In the genomic region with DNA sequence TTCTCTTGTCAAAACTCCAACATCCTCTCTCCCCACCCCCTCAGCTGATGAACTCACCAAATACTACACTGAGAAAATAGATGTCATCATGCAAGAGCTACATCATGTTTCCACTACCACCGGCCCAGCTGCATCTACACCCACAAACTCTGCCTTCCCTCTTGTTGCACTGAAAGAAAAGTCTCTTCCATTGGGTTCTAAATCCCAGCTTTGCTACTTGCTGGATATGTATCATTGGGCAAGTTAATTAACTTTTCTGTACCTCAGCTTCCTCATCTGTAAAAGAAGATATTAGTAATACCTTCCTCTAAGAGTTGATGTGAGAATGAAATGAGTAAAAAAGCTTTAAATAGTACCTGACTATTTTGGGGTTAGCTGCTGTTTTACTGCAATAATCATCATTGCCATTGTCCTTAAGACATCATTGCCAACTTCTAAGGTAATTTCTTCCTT, we compare ENCODE assay signal across 9 cellular contexts.
DNase-seq lines count a peak whose midpoint lies in the region; ATAC-seq and TF ChIP-seq lines count a peak whose summit lies in the region.
"Had no signal": no experiment of that assay in that cellular context is flagged by ENCODE, and none has a peak within 500 bp of the region (broad histone marks: within the 10 kb centered on the region; RNA-seq: fewer than 3 reads in every experiment).

No MANE protein-coding gene starts in this region.

- H3K27me3 ChIP-seq in esophagus squamous epithelium, result no peaks in the 10 kb centered on the region

- 73 to 74% methylated on average over 1 of the region's 1 CpG for WGBS in esophagus squamous epithelium, 2 donors

- CTCF ChIA-PET in GM10248 (lab: Yijun Ruan, JAX), result interaction anchor here (0.7 to 4.7 kb wide), 5 partner anchors 10 to 123 kb away, joined by 3 to 29 read pairs (median 3); no protein-coding TSS in a partner anchor

- no peak overlapping the region for H3K27ac ChIP-seq in esophagus squamous epithelium
- H3K27ac ChIP-seq: C4-2B had no signal

- no peak overlapping the region for H3K4me3 ChIP-seq in esophagus squamous epithelium

- no peak overlapping the region for H3K27ac Mint-ChIP-seq in activated naive CD4-positive, alpha-beta T cell treated with anti-CD3 and anti-CD28 coated beads, Interleukin-2, amount 50 U/mL, for 72 hours

- H3K36me3 ChIP-seq in esophagus squamous epithelium, result peaks cover 0 to 47% (median 0%) of the 10 kb centered on the region in 3 donors

- TF ChIP-seq CTCF in GM10248 (IDR thresholded peaks at IDR 0.05; ENCODE audit: control extremely low read depth, extremely low read depth, low read depth, missing control alignments) (no peak), esophagus squamous epithelium (IDR thresholded peaks at IDR 0.05) (no peak)

- TF ChIP-seq POLR2A in esophagus squamous epithelium (IDR thresholded peaks at IDR 0.05), result no peak

- DNase-seq in GM10248 (ENCODE audit: extremely low spot score), result peak; percentile 55
- peak; percentile 2 for DNase-seq in GM19240 (ENCODE audit: insufficient read length, low spot score)
- DNase-seq in activated naive CD4-positive, alpha-beta T cell treated with anti-CD3 and anti-CD28 coated beads, Interleukin-2, amount 50 U/mL, for 72 hours (ENCODE audit: low spot score in 2 of 2), result peak in 1 of 2 donors; percentile 21
- DNase-seq in HT-29 (ENCODE audit: low spot score), result no peak
- DNase-seq in DMS53 (lab: John Stamatoyannopoulos, UW), result no peak
- DNase-seq in ureter (ENCODE audit: low spot score), result no peak
- no peak for DNase-seq in esophagus squamous epithelium (lab: John Stamatoyannopoulos, UW)

- peak; percentile 75 for ATAC-seq in HG03039 (IDR thresholded peaks at IDR 0.05; ENCODE audit: unreplicated experiment)
- ATAC-seq in activated naive CD4-positive, alpha-beta T cell treated with anti-CD3 and anti-CD28 coated beads, Interleukin-2, amount 50 U/mL, for 72 hours, result peak; percentile 82 to 90

- intact Hi-C loops in esophagus squamous epithelium (cut with DNase I), result no loop called here

- POLR2A ChIA-PET in GM10248 (lab: Yijun Ruan, JAX), result no interaction called here

- H3K9me3 Mint-ChIP-seq in activated naive CD4-positive, alpha-beta T cell treated with anti-CD3 and anti-CD28 coated beads, Interleukin-2, amount 50 U/mL, for 72 hours, result no peaks in the 10 kb centered on the region

- no peaks in the 10 kb centered on the region for H3K9me3 ChIP-seq in esophagus squamous epithelium

- peaks cover 0 to 4% (median 0%) of the 10 kb centered on the region in 3 donors for H3K4me1 ChIP-seq in esophagus squamous epithelium

- H3K36me3 Mint-ChIP-seq in activated naive CD4-positive, alpha-beta T cell treated with anti-CD3 and anti-CD28 coated beads, Interleukin-2, amount 50 U/mL, for 72 hours, result peaks cover 0 to 12% of the 10 kb centered on the region in 2 donors

Comparison
In these comparisons a context has a peak if more than half of its experiments do, and no peak if none do; other contexts are left out.
1. DNase-seq: peak in GM10248 (single experiment) and GM19240 (single experiment); none in HT-29 (single experiment), DMS53 (single experiment), ureter (single experiment) and esophagus squamous epithelium (single experiment).